1 cellular context compared by ENCODE assay signal in the genomic region with DNA sequence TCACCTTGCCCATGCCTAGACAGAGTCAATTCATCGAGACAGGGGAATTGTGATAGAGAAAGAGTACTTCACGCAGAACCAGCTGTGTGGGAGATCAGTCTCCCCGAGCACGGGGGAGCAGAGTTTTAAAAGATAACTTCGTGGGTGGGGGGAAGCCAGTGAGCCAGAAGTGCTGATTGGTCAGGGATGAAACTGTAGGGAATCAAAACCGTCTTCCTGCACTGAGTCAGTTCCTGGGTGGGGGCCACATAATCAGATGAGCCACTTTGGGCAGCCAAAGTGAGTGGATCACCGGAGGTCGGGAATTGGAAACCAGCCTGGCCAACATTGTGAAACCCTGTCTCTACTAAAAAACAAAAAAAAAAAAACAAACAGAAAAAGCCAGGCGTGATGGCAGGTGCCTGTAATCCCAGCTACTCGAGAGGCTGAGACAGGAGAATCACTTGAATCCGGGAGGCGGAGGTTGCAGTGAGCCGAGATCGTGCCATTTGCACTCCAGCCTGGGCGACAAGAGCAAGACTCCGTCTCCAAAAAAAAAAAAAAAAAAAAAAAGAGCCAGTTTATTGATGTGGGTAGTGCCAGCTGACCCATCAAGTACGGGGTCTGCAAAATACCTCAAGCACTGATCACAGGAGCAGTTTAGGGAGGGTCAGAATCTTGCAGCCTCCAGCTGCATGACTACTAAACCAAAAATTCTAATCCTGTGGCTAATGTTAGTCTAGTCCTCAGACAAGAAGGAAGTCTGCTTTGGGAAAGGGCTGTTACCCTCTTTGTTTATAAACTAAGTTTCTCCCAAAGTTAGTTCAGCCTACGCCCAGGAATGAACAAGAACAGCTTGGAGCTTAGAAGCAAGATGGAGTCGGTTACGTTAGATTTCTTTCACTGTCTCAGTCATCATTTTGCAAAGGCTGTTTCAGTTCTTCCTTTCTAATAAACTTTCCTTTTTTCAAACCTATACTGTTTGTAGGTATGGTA.
TF ChIP-seq lines count a peak whose summit lies in the region.

No MANE protein-coding gene starts in this region.

TF ChIP-seq in A549, 52 proteins besides CTCF, POLR2A, EP300 and RAD21 (continued from another document):
- no peak for TF ChIP-seq HOXA7 (CRISPR knock-in tag; IDR thresholded peaks at IDR 0.05)
- no peak for TF ChIP-seq RFX5 (IDR thresholded peaks at IDR 0.05)
- TF ChIP-seq ATOH8 (CRISPR knock-in tag; IDR thresholded peaks at IDR 0.05; ENCODE audit: low read depth) = no peak
- TF ChIP-seq ESRRA (IDR thresholded peaks at IDR 0.05; ENCODE audit: borderline replicate concordance, low read length) = no peak
- no peak for TF ChIP-seq RNF2 (IDR thresholded peaks at IDR 0.05; ENCODE audit: borderline replicate concordance, low read depth)
- TF ChIP-seq ZNF302 (CRISPR knock-in tag; IDR thresholded peaks at IDR 0.05) = no peak
- TF ChIP-seq HOXB13 (CRISPR knock-in tag; IDR thresholded peaks at IDR 0.05; ENCODE audit: low read depth) = no peak
